Comparison of ENCODE assay signal across 10 cellular contexts in genomic region chr1:19044975-19045831, GRCh38.
DNase-seq lines count a peak whose midpoint lies in the region; ATAC-seq lines count a peak whose summit lies in the region.
"Had no signal": no experiment of that assay in that cellular context is flagged by ENCODE, and none has a peak within 500 bp of the region (broad histone marks: within the 10 kb centered on the region; RNA-seq: fewer than 3 reads in every experiment).

No MANE protein-coding gene starts in this region.

- no peak for ATAC-seq in GM18867 (IDR thresholded peaks at IDR 0.05; ENCODE audit: unreplicated experiment)

- peak; percentile 88 for DNase-seq in Ammon's horn (ENCODE audit: low spot score)
- peak; percentile 44 for DNase-seq in LHCN-M2 (ENCODE audit: low read depth)
- DNase-seq in foreskin melanocyte = peak; percentile 55
- DNase-seq in occipital lobe (lab: John Stamatoyannopoulos, UW) = peak; percentile 71
- no peak for DNase-seq in NCI-H446 treated with DMSO at 0.1 percent for 48 hours (lab: John Stamatoyannopoulos, UW)
- DNase-seq in NCI-H187 (lab: John Stamatoyannopoulos, UW) = no peak
- no peak for DNase-seq in epidermal melanocyte (ENCODE audit: insufficient read length, low spot score)
- DNase-seq: activated CD4-positive, alpha-beta T cell treated with anti-CD3 and anti-CD28 coated beads for 1 hour; HCEC 1CT had no signal

Comparison
In these comparisons a context has a peak if more than half of its experiments do, and no peak if none do; other contexts are left out.
1. DNase-seq: peak in Ammon's horn (single experiment), LHCN-M2 (single experiment), foreskin melanocyte (single experiment) and occipital lobe (single experiment); none in NCI-H446 treated with DMSO at 0.1 percent for 48 hours (single experiment), NCI-H187 (0 of 2) and epidermal melanocyte (single experiment).